8 cellular contexts compared by ENCODE assay signal in genomic region chr2:223944166-223944703, GRCh38. TPM values are rescaled to one million over a fixed set of nuclear protein-coding genes. Genes with fewer than 3 reads are reported as not detected.
DNase-seq lines count a peak whose midpoint lies in the region; ATAC-seq and TF ChIP-seq lines count a peak whose summit lies in the region.

No MANE protein-coding gene starts in this region.

- H3K9ac ChIP-seq in skeletal muscle tissue (ENCODE audit: low read depth in 1 of 3, low read length in 3 of 3): peak overlapping the region; percentile 90 to 96 (median 94)

- CTCF ChIA-PET in Panc1 (lab: Charles Lee): no interaction called here
- CTCF ChIA-PET in MCF 10A (lab: Yijun Ruan, JAX): interaction anchor here (0.7 to 1.7 kb wide), 2 partner anchors 17 to 50 kb away, joined by 3 to 4 read pairs; no protein-coding TSS in a partner anchor

- H3K27me3 Mint-ChIP-seq in MCF 10A (ENCODE audit: insufficient read depth, unreplicated experiment): no peaks in the 10 kb centered on the region

- H3K9me3 ChIP-seq in Panc1 (ENCODE audit: control insufficient read depth, insufficient read depth, low read depth, low read length) (no peaks in the 10 kb centered on the region), skeletal muscle tissue (ENCODE audit: control insufficient read depth in 3 of 3, low read length in 3 of 3) (no peaks in the 10 kb centered on the region)

- BruUV-seq in Panc1 (replicated peaks; lab: Mats Ljungman, UMichigan) (no TSS peak), MCF 10A (replicated peaks; lab: Mats Ljungman, UMichigan) (no TSS peak)

- peak overlapping the region; percentile 96 for H3K4me3 Mint-ChIP-seq in MCF 10A (ENCODE audit: unreplicated experiment)

- peak overlapping the region; percentile 90 for H3K27ac Mint-ChIP-seq in MCF 10A (ENCODE audit: low read depth, unreplicated experiment)

- intact Hi-C loops in Panc1 (cut with micrococcal nuclease; ENCODE audit: unreplicated experiment) (no loop called here), MCF 10A (cut with micrococcal nuclease) (loop anchor here (5.0 kb wide), 1 partner anchor 107 kb away; the partner anchor contains the start of gene AP1S3)

- no peaks in the 10 kb centered on the region for H3K9me3 Mint-ChIP-seq in MCF 10A (ENCODE audit: unreplicated experiment)

- DNase-seq in ACHN (peak; percentile 45), Panc1 (ENCODE audit: low read depth, low spot score) (no peak), MCF 10A (ENCODE audit: unreplicated experiment) (peak; percentile 39), iPS-NIHi11 (ENCODE audit: low spot score) (peak; percentile 63), NOMO-1 treated with dmso at 0.1 percent for 144 hours (lab: John Stamatoyannopoulos, UW; ENCODE audit: unreplicated experiment) (no peak)

- no peak for TF ChIP-seq CTCF in Panc1 (IDR thresholded peaks at IDR 0.05)
- no peak for TF ChIP-seq CTCF in MCF 10A (IDR thresholded peaks at IDR 0.05; ENCODE audit: unreplicated experiment)

- H3K4me1 ChIP-seq in Panc1 (ENCODE audit: control insufficient read depth, insufficient read depth, low read length) (peaks cover 16% of the 10 kb centered on the region), skeletal muscle tissue (ENCODE audit: control insufficient read depth in 3 of 3, insufficient read depth in 3 of 3, low read length in 3 of 3) (peaks cover 20 to 21% (median 20%) of the 10 kb centered on the region in 3 donors)

- H3K27ac ChIP-seq in Panc1 (ENCODE audit: low read length) (peak overlapping the region; percentile 83), skeletal muscle tissue (ENCODE audit: low read depth, low read length) (peak overlapping the region; percentile 89)

- no peaks in the 10 kb centered on the region for H3K27me3 ChIP-seq in Panc1 (ENCODE audit: control insufficient read depth, insufficient read depth, low read length)
- H3K27me3 ChIP-seq in skeletal muscle tissue (ENCODE audit: control insufficient read depth in 3 of 3, insufficient read depth in 3 of 3, low read length in 3 of 3): no peaks in the 10 kb centered on the region

- H3K4me3 ChIP-seq in Panc1 (ENCODE audit: low read depth in 2 of 2, low read length in 2 of 2) (peak overlapping the region; percentile 83 to 87), skeletal muscle tissue (ENCODE audit: low read length in 3 of 3) (peak overlapping the region; percentile 71 to 94 (median 90))

- POLR2A ChIA-PET in Panc1 (lab: Charles Lee): no interaction called here
- POLR2A ChIA-PET in MCF 10A (lab: Yijun Ruan, JAX): interaction anchor here (0.7 to 5.4 kb wide), 9 partner anchors 8 to 153 kb away, joined by 3 to 71 read pairs (median 3); partner anchors contain the start of gene MRPL44

- peaks cover 34% of the 10 kb centered on the region for H3K4me1 Mint-ChIP-seq in MCF 10A (ENCODE audit: insufficient read depth, unreplicated experiment)

- H3K36me3 Mint-ChIP-seq in MCF 10A (ENCODE audit: insufficient read depth, unreplicated experiment): peaks cover 12% of the 10 kb centered on the region

- peak; percentile 23 for ATAC-seq in GM18909 (IDR thresholded peaks at IDR 0.05; ENCODE audit: poor library complexity, unreplicated experiment)
- ATAC-seq in Panc1: peak; percentile 64
- no peak for ATAC-seq in GM21723 (IDR thresholded peaks at IDR 0.05; ENCODE audit: unreplicated experiment)

- H3K36me3 ChIP-seq in Panc1 (ENCODE audit: control insufficient read depth, insufficient read depth, low read length) (no peaks in the 10 kb centered on the region; the same call in 1 of the 2 replicates), skeletal muscle tissue (ENCODE audit: control insufficient read depth in 3 of 3, insufficient read depth in 3 of 3, low read length in 3 of 3) (no peaks in the 10 kb centered on the region)

- in situ Hi-C loops in ACHN (cut with HindIII; ENCODE audit: low pct_ligation_motif_present, low pct_unique_long_range_greater_than_20kb, low sequenced_read_pairs): no loop called here
- in situ Hi-C loops in Panc1 (cut with HindIII; ENCODE audit: low pct_unique_long_range_greater_than_20kb, low sequenced_read_pairs): no loop called here

RNA-seq across cellular contexts. Expression of gene WDFY1, which starts 0.9 kb away (rescaled TPM):
- total RNA-seq in Panc1 (2021; ENCODE audit: unreplicated experiment) (48.5 TPM), MCF 10A (2022) (36.9 and 41.8 TPM in 2 replicates), skeletal muscle tissue (38.1 TPM)
- 47.8 TPM for polyA plus RNA-seq in Panc1 (2012; ENCODE audit: insufficient read length)

RNA-seq across cellular contexts. Expression of gene MRPL44, which starts 13.0 kb away (rescaled TPM):
- 27.8 TPM for total RNA-seq in Panc1 (2021; ENCODE audit: unreplicated experiment)
- 18.3 TPM for polyA plus RNA-seq in Panc1 (2012; ENCODE audit: insufficient read length)
- 27.4 and 31.2 TPM in 2 replicates for total RNA-seq in MCF 10A (2022)
- 30.3 TPM for total RNA-seq in skeletal muscle tissue

Comparison
In these comparisons a context has a peak if more than half of its experiments do, and no peak if none do; other contexts are left out.
1. DNase-seq: peak in ACHN (single experiment), MCF 10A (single experiment) and iPS-NIHi11 (single experiment); none in Panc1 (single experiment) and NOMO-1 treated with dmso at 0.1 percent for 144 hours (single experiment).